Comparison of ENCODE assay signal across 8 cellular contexts in genomic region chr17:45293413-45294211, GRCh38. TPM values are rescaled to one million over a fixed set of nuclear protein-coding genes. Genes with fewer than 3 reads are reported as not detected.
DNase-seq lines count a peak whose midpoint lies in the region; ATAC-seq and TF ChIP-seq lines count a peak whose summit lies in the region.

No MANE protein-coding gene starts in this region.

- H3K4me3 ChIP-seq in endodermal cell (ENCODE audit: low read length) (no peak overlapping the region), mesendoderm (ENCODE audit: low read length) (no peak overlapping the region), thymus (ENCODE audit: low read length) (no peak overlapping the region)

- peak overlapping the region; percentile 50 for H3K27ac Mint-ChIP-seq in endodermal cell

- H3K23ac ChIP-seq in mesendoderm (ENCODE audit: low read length): no peak overlapping the region

- peaks cover under 1% of the 10 kb centered on the region for H3K79me2 ChIP-seq in mesendoderm (ENCODE audit: control insufficient read depth, insufficient read depth, low read length)

- H3K4me1 ChIP-seq in endodermal cell (ENCODE audit: control insufficient read depth, insufficient read depth, low read length) (no peaks in the 10 kb centered on the region), mesendoderm (ENCODE audit: control insufficient read depth, low read depth, low read length) (no peaks in the 10 kb centered on the region), thymus (ENCODE audit: control insufficient read depth, insufficient read depth, low read length) (peaks cover 2% of the 10 kb centered on the region)

- H3K9me3 Mint-ChIP-seq in endodermal cell: no peaks in the 10 kb centered on the region

- ATAC-seq in GM21786 (IDR thresholded peaks at IDR 0.05; ENCODE audit: unreplicated experiment) (peak; percentile 37), GM19023 (IDR thresholded peaks at IDR 0.05; ENCODE audit: unreplicated experiment) (no peak)

- no peaks in the 10 kb centered on the region for H3K9me3 ChIP-seq in endodermal cell (ENCODE audit: control insufficient read depth, low read length)
- H3K9me3 ChIP-seq in thymus (ENCODE audit: control insufficient read depth): no peaks in the 10 kb centered on the region

- no peak overlapping the region for H4K5ac ChIP-seq in mesendoderm (ENCODE audit: low read length)

- in situ Hi-C loops in ACHN (cut with HindIII; ENCODE audit: low pct_ligation_motif_present, low pct_unique_long_range_greater_than_20kb, low sequenced_read_pairs): no loop called here

- H3K79me1 ChIP-seq in mesendoderm (ENCODE audit: low read length): peaks cover 9% of the 10 kb centered on the region

- H3K56ac ChIP-seq in mesendoderm (ENCODE audit: low read length): no peak overlapping the region

- no peaks in the 10 kb centered on the region for H3K27me3 Mint-ChIP-seq in endodermal cell (ENCODE audit: insufficient read depth)

- H3K27ac ChIP-seq in endodermal cell (ENCODE audit: low read depth, low read length) (peak overlapping the region; percentile 20), mesendoderm (ENCODE audit: low read depth, low read length) (no peak overlapping the region), thymus (ENCODE audit: low read depth) (peak overlapping the region; percentile 25)

- H2BK5ac ChIP-seq in mesendoderm (ENCODE audit: low read length): no peak overlapping the region

- H4K8ac ChIP-seq in mesendoderm (ENCODE audit: low read depth, low read length): no peak overlapping the region

- no peak overlapping the region for H2BK15ac ChIP-seq in mesendoderm (replicated peaks; ENCODE audit: low read depth)

- H2BK120ac ChIP-seq in mesendoderm (ENCODE audit: low read depth, low read length): no peak overlapping the region

- H3K9ac ChIP-seq in endodermal cell (ENCODE audit: extremely low read depth, low read length, poor library complexity, severe bottlenecking) (no peak overlapping the region), mesendoderm (ENCODE audit: low read length) (no peak overlapping the region)

- H3K4ac ChIP-seq in mesendoderm (ENCODE audit: low read depth, low read length): no peak overlapping the region

- H3K4me1 Mint-ChIP-seq in endodermal cell: peaks cover 6% of the 10 kb centered on the region

- H3K36me3 Mint-ChIP-seq in endodermal cell (ENCODE audit: low read depth): peaks cover 11% of the 10 kb centered on the region

- peak; percentile 97 for DNase-seq in ACHN
- DNase-seq in SW 1271 (lab: John Stamatoyannopoulos, UW): peak; percentile 90 to 95
- peak; percentile 88 for DNase-seq in endodermal cell
- peak; percentile 88 for DNase-seq in mesendoderm
- DNase-seq in GM10266 (ENCODE audit: extremely low spot score): no peak

- H3K27me3 ChIP-seq in endodermal cell (ENCODE audit: control insufficient read depth, insufficient read depth, low read length, poor library complexity, severe bottlenecking) (no peaks in the 10 kb centered on the region), mesendoderm (ENCODE audit: insufficient read depth, low read length, poor library complexity) (no peaks in the 10 kb centered on the region), thymus (ENCODE audit: control insufficient read depth, insufficient read depth) (no peaks in the 10 kb centered on the region)

- no peak overlapping the region for H3K4me2 ChIP-seq in mesendoderm (ENCODE audit: low read length)

- H2AK5ac ChIP-seq in mesendoderm (ENCODE audit: low read length): no peak overlapping the region

- 79 to 86% methylated on average over 9 to 10 of the region's 10 CpGs for WGBS in endodermal cell (ENCODE audit: insufficient coverage in 1 of 2, insufficient read length in 1 of 2), 2 experiments
- WGBS in mesendoderm (ENCODE audit: extremely low coverage, insufficient coverage, low lambda C conversion rate): no CpG with 5 or more reads among the region's 10 CpGs
- WGBS in thymus: 90% methylated on average over 10 of the region's 10 CpGs

- no peak overlapping the region for H3K4me3 Mint-ChIP-seq in endodermal cell

- no peaks in the 10 kb centered on the region for H3K36me3 ChIP-seq in endodermal cell (ENCODE audit: control insufficient read depth, insufficient read depth, low read length)
- peaks cover 1% of the 10 kb centered on the region for H3K36me3 ChIP-seq in mesendoderm (ENCODE audit: control insufficient read depth, insufficient read depth, low read length)
- peaks cover 28% of the 10 kb centered on the region for H3K36me3 ChIP-seq in thymus (ENCODE audit: control insufficient read depth, insufficient read depth)

- no peak for TF ChIP-seq CTCF in endodermal cell (conservative IDR thresholded peaks at IDR 0.05)
- no peak for TF ChIP-seq CTCF in GM10266 (IDR thresholded peaks at IDR 0.05; ENCODE audit: control insufficient read depth, insufficient read depth, low read depth, missing control alignments)

- H3K18ac ChIP-seq in mesendoderm (ENCODE audit: low read length): no peak overlapping the region

RNA-seq across cellular contexts. Expression of gene MAP3K14, which starts 23.2 kb away (rescaled TPM):
- 1 to 10 TPM; 4.6 to 5.5 TPM for total RNA-seq in endodermal cell
- polyA plus RNA-seq in endodermal cell (2013, experiment 1 of 2): 5.3 TPM
- 4.0 TPM for polyA plus RNA-seq in endodermal cell (2013, experiment 2 of 2)
- 1.6 TPM for polyA plus RNA-seq in mesendoderm (2013, experiment 1 of 2)
- 2.0 TPM for polyA plus RNA-seq in mesendoderm (2013, experiment 2 of 2)
- 21.8 TPM for polyA plus RNA-seq in thymus

RNA-seq across cellular contexts. Expression of gene SPATA32, which starts 31.7 kb away (rescaled TPM):
- under 1 TPM in 1 of 2 donors, not detected in 1; 0.18 TPM for total RNA-seq in endodermal cell
- polyA plus RNA-seq in endodermal cell (2013, experiment 1 of 2): not detected
- not detected for polyA plus RNA-seq in endodermal cell (2013, experiment 2 of 2)
- polyA plus RNA-seq in mesendoderm (2013, experiment 1 of 2): not detected
- polyA plus RNA-seq in mesendoderm (2013, experiment 2 of 2): not detected
- 0.21 TPM for polyA plus RNA-seq in thymus
